Comparison of ENCODE assay signal across 20 cellular contexts in the genomic region with DNA sequence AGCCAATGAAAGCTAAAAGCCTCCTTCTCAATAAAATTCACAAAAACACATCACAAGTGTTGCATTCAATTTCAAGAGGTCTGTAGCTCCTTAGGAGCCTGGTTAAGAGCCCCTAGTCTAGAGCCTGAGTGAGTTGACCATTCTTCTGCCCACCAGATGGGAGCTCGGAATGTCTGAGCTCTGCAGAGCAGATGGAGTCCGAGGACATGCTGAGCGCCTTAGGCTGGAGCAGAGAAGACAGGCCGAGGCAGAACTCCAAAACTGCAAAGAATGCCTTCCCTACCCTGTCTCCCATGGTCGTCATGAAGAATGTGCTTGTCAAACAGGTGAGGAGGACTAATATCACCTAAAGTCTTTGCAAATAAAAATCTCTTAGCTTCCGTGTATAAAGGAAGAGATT. TPM values are rescaled to one million over a fixed set of nuclear protein-coding genes. Genes with fewer than 3 reads are reported as not detected.
DNase-seq lines count a peak whose midpoint lies in the region; ATAC-seq lines count a peak whose summit lies in the region.
"Had no signal": no experiment of that assay in that cellular context is flagged by ENCODE, and none has a peak within 500 bp of the region (broad histone marks: within the 10 kb centered on the region; RNA-seq: fewer than 3 reads in every experiment).

No MANE protein-coding gene starts in this region.

- H3K27me3 ChIP-seq in HUES48 (ENCODE audit: control insufficient read depth, insufficient read depth, low read length) (no peaks in the 10 kb centered on the region), mesendoderm (ENCODE audit: insufficient read depth, low read length, poor library complexity) (no peaks in the 10 kb centered on the region)
- H3K27me3 ChIP-seq: adrenal gland, cardiac muscle cell had no signal

- H2BK5ac ChIP-seq in mesendoderm (ENCODE audit: low read length), result no peak overlapping the region

- H4K5ac ChIP-seq in mesendoderm (ENCODE audit: low read length), result no peak overlapping the region

- no peak overlapping the region for H2BK120ac ChIP-seq in mesendoderm (ENCODE audit: low read depth, low read length)

- no peak overlapping the region for H3K18ac ChIP-seq in mesendoderm (ENCODE audit: low read length)

- H2BK15ac ChIP-seq in mesendoderm (replicated peaks; ENCODE audit: low read depth), result no peak overlapping the region

- no peak overlapping the region for H4K8ac ChIP-seq in mesendoderm (ENCODE audit: low read depth, low read length)

- DNase-seq in mesendoderm, result peak; percentile 55
- DNase-seq in stimulated activated CD4-positive, alpha-beta T cell treated with anti-CD3 and anti-CD28 coated beads, Interleukin-2, amount 100 ng/mL, for 48 hours, result no peak
- DNase-seq: activated CD4-positive, alpha-beta T cell treated with anti-CD3 and anti-CD28 coated beads for 4 hours; activated effector memory CD4-positive, alpha-beta T cell treated with Interleukin-2 at 50 U/mL for 16 hours; adrenal gland; Caco-2; effector memory CD8-positive, alpha-beta T cell; hippocampal formation; kidney glomerular epithelial cell; NCI-H1092; NCI-H2171; right cardiac atrium; stimulated activated naive CD4-positive, alpha-beta T cell treated with Interleukin-2 at 50 U/mL for 16 hours had no signal

- H3K23ac ChIP-seq in mesendoderm (ENCODE audit: low read length), result no peak overlapping the region

- H2AK5ac ChIP-seq in mesendoderm (ENCODE audit: low read length), result no peak overlapping the region

- no CpG with 5 or more reads among the region's 6 CpGs for WGBS in mesendoderm (ENCODE audit: extremely low coverage, insufficient coverage, low lambda C conversion rate)

- no peak overlapping the region for H3K56ac ChIP-seq in mesendoderm (ENCODE audit: low read length)

- H3K27ac ChIP-seq in HUES48 (ENCODE audit: low read depth, low read length) (peak overlapping the region; percentile 99), cingulate gyrus (ENCODE audit: low read depth, low read length) (peak overlapping the region; percentile 73), mesendoderm (ENCODE audit: low read depth, low read length) (no peak overlapping the region), temporal lobe (ENCODE audit: low read depth, low read length) (peak overlapping the region; percentile 97)
- H3K27ac ChIP-seq: cardiac muscle cell had no signal

- H3K79me1 ChIP-seq in mesendoderm (ENCODE audit: low read length), result no peaks in the 10 kb centered on the region

- H3K9ac ChIP-seq in HUES48 (ENCODE audit: low read depth, low read length) (no peak overlapping the region), mesendoderm (ENCODE audit: low read length) (no peak overlapping the region)

- no peaks in the 10 kb centered on the region for H3K9me3 ChIP-seq in HUES48 (ENCODE audit: control insufficient read depth, insufficient read depth, low read length)
- H3K9me3 ChIP-seq: adrenal gland, Caco-2 had no signal

- H3K36me3 ChIP-seq in HUES48 (ENCODE audit: control insufficient read depth, insufficient read depth, low read length), result peaks cover 76% of the 10 kb centered on the region
- peaks cover 4% of the 10 kb centered on the region for H3K36me3 ChIP-seq in mesendoderm (ENCODE audit: control insufficient read depth, insufficient read depth, low read length)

- H3K79me2 ChIP-seq in mesendoderm (ENCODE audit: control insufficient read depth, insufficient read depth, low read length), result no peaks in the 10 kb centered on the region

- ATAC-seq in GM21528 (IDR thresholded peaks at IDR 0.05; ENCODE audit: low FRiP score, unreplicated experiment), result no peak
- no peak for ATAC-seq in HG03469 (IDR thresholded peaks at IDR 0.05; ENCODE audit: unreplicated experiment)
- ATAC-seq: effector memory CD8-positive, alpha-beta T cell; right cardiac atrium; SK-N-SH treated with all-trans-retinoic acid at 6 μM for 48 hours had no signal

- peaks cover 55% of the 10 kb centered on the region for H3K4me1 ChIP-seq in HUES48 (ENCODE audit: control insufficient read depth, insufficient read depth, low read length)
- H3K4me1 ChIP-seq in mesendoderm (ENCODE audit: control insufficient read depth, low read depth, low read length), result peaks cover under 1% of the 10 kb centered on the region
- H3K4me1 ChIP-seq: Caco-2 had no signal

- H3K4me2 ChIP-seq in mesendoderm (ENCODE audit: low read length), result no peak overlapping the region

- H3K4ac ChIP-seq in mesendoderm (ENCODE audit: low read depth, low read length), result no peak overlapping the region

- H3K4me3 ChIP-seq in HUES48 (ENCODE audit: low read depth, low read length), result no peak overlapping the region
- H3K4me3 ChIP-seq in mesendoderm (ENCODE audit: low read length), result no peak overlapping the region
- H3K4me3 ChIP-seq: adrenal gland, cardiac muscle cell had no signal

RNA-seq across cellular contexts. Expression of a gene that starts 11.6 kb away (rescaled TPM):
- polyA plus RNA-seq in mesendoderm (2013, experiment 1 of 2), result 12.6 TPM
- 13.2 TPM for polyA plus RNA-seq in mesendoderm (2013, experiment 2 of 2)
- total RNA-seq in temporal lobe, result 34.9 TPM

RNA-seq across cellular contexts. Expression of a gene that starts 31.9 kb away (rescaled TPM):
- 9.1 TPM for polyA plus RNA-seq in mesendoderm (2013, experiment 1 of 2)
- 10.0 TPM for polyA plus RNA-seq in mesendoderm (2013, experiment 2 of 2)
- total RNA-seq in temporal lobe, result 9.8 TPM
- total RNA-seq: Caco-2, right cardiac atrium had no signal
- polyA plus RNA-seq: cardiac muscle cell, right cardiac atrium had no signal
